8 cellular contexts compared by ENCODE assay signal in the genomic region with DNA sequence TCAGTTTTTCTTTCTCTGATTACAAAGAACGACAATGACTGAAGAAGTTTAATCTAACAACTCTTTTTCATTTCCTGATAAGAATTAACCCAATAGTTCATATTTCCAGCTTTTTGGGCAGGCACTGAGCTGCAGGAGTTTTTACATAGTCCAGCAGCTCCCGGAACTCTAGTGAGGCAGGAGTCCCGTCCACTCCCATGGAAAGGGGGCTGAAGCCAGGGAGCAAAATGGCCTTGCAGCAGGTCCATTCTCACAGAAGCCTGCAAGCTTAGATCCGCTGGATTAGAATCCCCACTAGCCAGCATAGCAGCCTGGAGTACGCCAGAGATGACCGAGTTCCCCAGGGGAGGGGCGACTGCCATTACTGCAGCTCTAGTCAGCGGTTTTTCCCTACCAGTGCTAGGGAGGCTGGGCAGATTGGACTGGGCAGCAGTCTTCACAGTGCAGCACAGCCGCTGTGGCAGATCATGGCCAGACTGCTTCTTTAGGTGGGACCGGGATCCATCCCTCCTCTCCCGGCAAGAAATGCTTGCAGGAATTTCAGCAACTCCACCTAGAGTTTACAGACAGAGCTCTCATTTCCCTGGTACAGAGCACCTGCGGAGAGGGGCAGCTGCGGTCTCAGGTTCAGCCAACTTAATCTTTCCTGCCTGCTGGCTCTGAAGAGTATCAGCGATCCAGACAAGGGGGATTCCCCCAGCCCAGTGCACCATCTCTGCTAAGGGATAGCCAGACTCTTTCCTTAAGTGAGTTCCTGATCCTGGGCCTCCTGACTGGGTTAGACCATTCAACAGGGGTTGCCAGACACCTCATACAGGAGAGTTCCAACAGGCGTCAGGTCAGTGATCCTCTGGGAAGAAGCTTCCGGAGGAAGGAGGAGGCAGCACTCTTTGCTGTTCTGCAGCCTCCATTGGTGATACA. TPM values are rescaled to one million over a fixed set of nuclear protein-coding genes. Genes with fewer than 3 reads are reported as not detected.
A peak's percentile ranks its signal among the peaks of the same experiment; 100 is the strongest.
DNase-seq lines count a peak whose midpoint lies in the region; ATAC-seq and TF ChIP-seq lines count a peak whose summit lies in the region.

No MANE protein-coding gene starts in this region.

- H3K27me3 Mint-ChIP-seq in CD4-positive, CD25-positive, alpha-beta regulatory T cell: no peaks in the 10 kb centered on the region
- no peaks in the 10 kb centered on the region; the same call in 1 of the 2 replicates for H3K27me3 Mint-ChIP-seq in HFFc6 (ENCODE audit: insufficient read depth)
- H3K27me3 Mint-ChIP-seq in T-cell: no peaks in the 10 kb centered on the region

- no peak for DNase-seq in CD4-positive, CD25-positive, alpha-beta regulatory T cell
- DNase-seq in HFFc6 (peak; percentile 48), T-cell (no peak), fibroblast of peridontal ligament (ENCODE audit: extremely low read depth) (peak; percentile 62), HEK293T (ENCODE audit: extremely low spot score) (no peak), superior temporal gyrus (ENCODE audit: extremely low spot score) (no peak), erythroblast (lab: John Stamatoyannopoulos, UW) (no peak)

- H3K27me3 ChIP-seq in CD4-positive, CD25-positive, alpha-beta regulatory T cell (ENCODE audit: control insufficient read depth, insufficient read depth, low read length): no peaks in the 10 kb centered on the region
- H3K27me3 ChIP-seq in parathyroid adenoma (ENCODE audit: control insufficient read depth, insufficient read depth, low read length): no peaks in the 10 kb centered on the region

- H3K4me3 ChIP-seq in CD4-positive, CD25-positive, alpha-beta regulatory T cell (ENCODE audit: low read depth, low read length): peak overlapping the region; percentile 100
- H3K4me3 ChIP-seq in parathyroid adenoma (ENCODE audit: low read depth, low read length): peak overlapping the region; percentile 57

- peaks cover 0 to 11% (median 7%) of the 10 kb centered on the region in 7 donors for H3K9me3 Mint-ChIP-seq in CD4-positive, CD25-positive, alpha-beta regulatory T cell
- H3K9me3 Mint-ChIP-seq in HFFc6: peaks cover 30% of the 10 kb centered on the region
- peaks cover 9 to 21% (median 9%) of the 10 kb centered on the region in 3 donors for H3K9me3 Mint-ChIP-seq in T-cell

- peaks cover 2 to 6% of the 10 kb centered on the region in 2 experiments for H3K9me3 ChIP-seq in CD4-positive, CD25-positive, alpha-beta regulatory T cell (ENCODE audit: control insufficient read depth in 2 of 2, low read length in 2 of 2)
- H3K9me3 ChIP-seq in parathyroid adenoma (ENCODE audit: control insufficient read depth, low read length): no peaks in the 10 kb centered on the region

- peaks cover 32% of the 10 kb centered on the region for H3K4me1 ChIP-seq in CD4-positive, CD25-positive, alpha-beta regulatory T cell (ENCODE audit: control insufficient read depth, insufficient read depth, low read length, poor library complexity, severe bottlenecking)
- H3K4me1 ChIP-seq in parathyroid adenoma: no peaks in the 10 kb centered on the region

- H3K4me3 Mint-ChIP-seq in CD4-positive, CD25-positive, alpha-beta regulatory T cell: peak overlapping the region; percentile 95 to 98 (median 96)
- H3K4me3 Mint-ChIP-seq in HFFc6 (peak overlapping the region; percentile 93), T-cell (peak overlapping the region; percentile 90 to 94 (median 92))

- no peak overlapping the region for H3K9ac ChIP-seq in parathyroid adenoma

- peak overlapping the region; percentile 97 to 98 (median 97) for H3K27ac Mint-ChIP-seq in CD4-positive, CD25-positive, alpha-beta regulatory T cell
- H3K27ac Mint-ChIP-seq in HFFc6 (peak overlapping the region; percentile 98), T-cell (peak overlapping the region; percentile 96 to 99)

- H2AFZ ChIP-seq in parathyroid adenoma: peak overlapping the region; percentile 33

- H3K79me2 ChIP-seq in parathyroid adenoma: no peaks in the 10 kb centered on the region

- H3K27ac ChIP-seq in CD4-positive, CD25-positive, alpha-beta regulatory T cell (ENCODE audit: insufficient read depth, low read length, poor library complexity, severe bottlenecking): peak overlapping the region; percentile 76
- peak overlapping the region; percentile 73 for H3K27ac ChIP-seq in parathyroid adenoma

- H3K4me2 ChIP-seq in parathyroid adenoma (ENCODE audit: low read length): peak overlapping the region; percentile 55

- H3K4me1 Mint-ChIP-seq in CD4-positive, CD25-positive, alpha-beta regulatory T cell: peaks cover 18 to 38% (median 32%) of the 10 kb centered on the region in 4 donors
- H3K4me1 Mint-ChIP-seq in HFFc6 (ENCODE audit: low read depth): peaks cover 50% of the 10 kb centered on the region
- peaks cover 31 to 40% (median 39%) of the 10 kb centered on the region in 3 donors for H3K4me1 Mint-ChIP-seq in T-cell

- peaks cover 12% of the 10 kb centered on the region for H3K36me3 ChIP-seq in CD4-positive, CD25-positive, alpha-beta regulatory T cell (ENCODE audit: control insufficient read depth, insufficient read depth, low read length)
- H3K36me3 ChIP-seq in parathyroid adenoma (ENCODE audit: control insufficient read depth, insufficient read depth, low read length): no peaks in the 10 kb centered on the region

- CTCF ChIA-PET in T-cell (lab: Charles Lee): interaction anchor here (0.6 to 1.8 kb wide), 3 partner anchors 22 to 35 kb away, joined by 4 to 9 read pairs (median 4); no protein-coding TSS in a partner anchor
- CTCF ChIA-PET in HEK293T (lab: Yijun Ruan, JAX): no interaction called here

- no peak for TF ChIP-seq POLR2A in erythroblast (IDR thresholded peaks at IDR 0.05; ENCODE audit: low read length)

- H3K36me3 Mint-ChIP-seq in CD4-positive, CD25-positive, alpha-beta regulatory T cell: peaks cover 11% of the 10 kb centered on the region
- H3K36me3 Mint-ChIP-seq in HFFc6 (ENCODE audit: low read depth) (peaks cover 42% of the 10 kb centered on the region), T-cell (peaks cover 22% of the 10 kb centered on the region)

- no peak for TF ChIP-seq CTCF in HFFc6 (IDR thresholded peaks at IDR 0.05)
- no peak for TF ChIP-seq CTCF in parathyroid adenoma (IDR thresholded peaks at IDR 0.05)

- ATAC-seq in CD4-positive, CD25-positive, alpha-beta regulatory T cell (ENCODE audit: low read depth in 2 of 2): no peak
- no peak for ATAC-seq in T-cell (replicated peaks in 1 of 4)

- POLR2A ChIA-PET in T-cell (lab: Charles Lee): interaction anchor here in 1 of 2 donors (0.8 kb wide), 1 partner anchor 40 kb away, joined by 3 read pairs; no protein-coding TSS in a partner anchor
- POLR2A ChIA-PET in HEK293T (lab: Yijun Ruan, JAX): no interaction called here

TF ChIP-seq in HEK293T, 16 proteins besides CTCF, POLR2A, EP300 and RAD21:
- TF ChIP-seq FOXM1 (IDR thresholded peaks at IDR 0.05; ENCODE audit: borderline replicate concordance) (no peak), L3MBTL2 (conservative IDR thresholded peaks at IDR 0.05) (no peak), ELF4 (IDR thresholded peaks at IDR 0.05) (no peak), ARNT (IDR thresholded peaks at IDR 0.05) (no peak), FOXA1 (IDR thresholded peaks at IDR 0.05) (no peak), SP1 (IDR thresholded peaks at IDR 0.05) (no peak)

RNA-seq across cellular contexts. Expression of a gene that starts 0.7 kb away (rescaled TPM):
- total RNA-seq in CD4-positive, CD25-positive, alpha-beta regulatory T cell: 116 TPM
- 100 to 1,000 TPM; 108 to 137 (median 124) TPM for polyA plus RNA-seq in CD4-positive, CD25-positive, alpha-beta regulatory T cell
- 10 to 100 TPM; 52.7 to 71.6 (median 60.8) TPM for total RNA-seq in HFFc6 (2021; fragmentation: NEBNext Ultra II Directional; extraction: Animal tissue kit (Norgen Biotek cat#: 25700))
- 10 to 100 TPM; 70.3 to 95.8 (median 80.2) TPM for total RNA-seq in T-cell

RNA-seq across cellular contexts. Expression of a gene that starts 53.9 kb away (rescaled TPM):
- total RNA-seq in CD4-positive, CD25-positive, alpha-beta regulatory T cell: not detected
- polyA plus RNA-seq in CD4-positive, CD25-positive, alpha-beta regulatory T cell: under 1 TPM in 1 of 4 donors, not detected in 3; 0.24 TPM
- total RNA-seq in HFFc6 (2021; fragmentation: NEBNext Ultra II Directional; extraction: Animal tissue kit (Norgen Biotek cat#: 25700)): not detected
- under 1 TPM in 1 of 5 donors, not detected in 4; 0.38 TPM for total RNA-seq in T-cell

Comparison
In these comparisons a context has a peak if more than half of its experiments do, and no peak if none do; other contexts are left out.
1. DNase-seq: peak in HFFc6 (single experiment) and fibroblast of peridontal ligament (single experiment); none in CD4-positive, CD25-positive, alpha-beta regulatory T cell (0 of 3), T-cell (0 of 34), HEK293T (single experiment), superior temporal gyrus (single experiment) and erythroblast (0 of 2).
2. Peak in every context shown above with its lines, with median percentiles within 50 percentile points of each other: H3K27ac Mint-ChIP-seq and H3K4me3 Mint-ChIP-seq.